Comparison of ENCODE assay signal across 8 cellular contexts in genomic region chr10:110208614-110209398, GRCh38. TPM values are rescaled to one million over a fixed set of nuclear protein-coding genes. Genes with fewer than 3 reads are reported as not detected.
A peak's percentile ranks its signal among the peaks of the same experiment; 100 is the strongest.
DNase-seq lines count a peak whose midpoint lies in the region; ATAC-seq and TF ChIP-seq lines count a peak whose summit lies in the region.

No MANE protein-coding gene starts in this region.

- peak; percentile 6 to 10 for ATAC-seq in activated T-cell treated with anti-CD3 and anti-CD28 coated beads, Interleukin-2, amount 50 U/mL, for 72 hours (replicated peaks in 1 of 2)
- ATAC-seq in GM21528 (IDR thresholded peaks at IDR 0.05; ENCODE audit: low FRiP score, unreplicated experiment): no peak

- TF ChIP-seq CTCF in fibroblast of mammary gland (conservative IDR thresholded peaks at IDR 0.05; ENCODE audit: control insufficient read depth, insufficient read depth, low read depth, low read length): peak; percentile 10
- TF ChIP-seq CTCF in nephron (IDR thresholded peaks at IDR 0.05; ENCODE audit: unreplicated experiment in 3 of 3): no peak

- DNase-seq in ELR (ENCODE audit: low read depth) (peak; percentile 68), LoVo (ENCODE audit: low spot score) (peak; percentile 49), fibroblast of mammary gland (ENCODE audit: low read depth) (peak; percentile 57), GM19240 (ENCODE audit: insufficient read length, low spot score) (no peak), ureter (ENCODE audit: low spot score) (no peak)
- DNase-seq in activated T-cell treated with anti-CD3 and anti-CD28 coated beads, Interleukin-2, amount 50 U/mL, for 72 hours: peak; percentile 38 to 40

- peak overlapping the region; percentile 27 for H3K27ac Mint-ChIP-seq in activated T-cell treated with anti-CD3 and anti-CD28 coated beads, Interleukin-2, amount 50 U/mL, for 72 hours
- H3K27ac Mint-ChIP-seq in nephron: peak overlapping the region; percentile 57 to 92 (median 60)

- peaks cover 1 to 11% of the 10 kb centered on the region in 2 donors for H3K36me3 Mint-ChIP-seq in activated T-cell treated with anti-CD3 and anti-CD28 coated beads, Interleukin-2, amount 50 U/mL, for 72 hours (ENCODE audit: insufficient read depth in 2 of 2)
- no peaks in the 10 kb centered on the region for H3K36me3 Mint-ChIP-seq in nephron (ENCODE audit: low read depth)

- H3K9me3 Mint-ChIP-seq in activated T-cell treated with anti-CD3 and anti-CD28 coated beads, Interleukin-2, amount 50 U/mL, for 72 hours: no peaks in the 10 kb centered on the region
- no peaks in the 10 kb centered on the region for H3K9me3 Mint-ChIP-seq in nephron

- H3K4me1 Mint-ChIP-seq in activated T-cell treated with anti-CD3 and anti-CD28 coated beads, Interleukin-2, amount 50 U/mL, for 72 hours (ENCODE audit: low read depth): peaks cover 41% of the 10 kb centered on the region
- H3K4me1 Mint-ChIP-seq in nephron: peaks cover 42% of the 10 kb centered on the region

- H3K4me3 Mint-ChIP-seq in activated T-cell treated with anti-CD3 and anti-CD28 coated beads, Interleukin-2, amount 50 U/mL, for 72 hours: peak overlapping the region; percentile 92 to 96
- peak overlapping the region; percentile 92 to 96 (median 93) for H3K4me3 Mint-ChIP-seq in nephron

- peaks cover 13% of the 10 kb centered on the region for H3K27me3 Mint-ChIP-seq in activated T-cell treated with anti-CD3 and anti-CD28 coated beads, Interleukin-2, amount 50 U/mL, for 72 hours (ENCODE audit: low read depth)
- peaks cover 17% of the 10 kb centered on the region for H3K27me3 Mint-ChIP-seq in nephron (ENCODE audit: low read depth)

- peak overlapping the region; percentile 67 for H3K4me3 ChIP-seq in fibroblast of mammary gland (ENCODE audit: control insufficient read depth, low read depth, low read length)

RNA-seq across cellular contexts. Expression of gene MXI1, which starts 1.4 kb away (rescaled TPM):
- total RNA-seq in activated T-cell treated with anti-CD3 and anti-CD28 coated beads, Interleukin-2, amount 50 U/mL, for 72 hours: 10 to 100 TPM; 19.4 to 36.8 TPM
- 34.0 TPM for total RNA-seq in ureter

Comparison
In these comparisons a context has a peak if more than half of its experiments do, and no peak if none do; other contexts are left out.
1. DNase-seq: peak in ELR (single experiment), LoVo (single experiment), activated T-cell treated with anti-CD3 and anti-CD28 coated beads, Interleukin-2, amount 50 U/mL, for 72 hours (2 of 2) and fibroblast of mammary gland (single experiment); none in GM19240 (single experiment) and ureter (single experiment).